ENCODE assay signal across 18 cellular contexts in the genomic region with DNA sequence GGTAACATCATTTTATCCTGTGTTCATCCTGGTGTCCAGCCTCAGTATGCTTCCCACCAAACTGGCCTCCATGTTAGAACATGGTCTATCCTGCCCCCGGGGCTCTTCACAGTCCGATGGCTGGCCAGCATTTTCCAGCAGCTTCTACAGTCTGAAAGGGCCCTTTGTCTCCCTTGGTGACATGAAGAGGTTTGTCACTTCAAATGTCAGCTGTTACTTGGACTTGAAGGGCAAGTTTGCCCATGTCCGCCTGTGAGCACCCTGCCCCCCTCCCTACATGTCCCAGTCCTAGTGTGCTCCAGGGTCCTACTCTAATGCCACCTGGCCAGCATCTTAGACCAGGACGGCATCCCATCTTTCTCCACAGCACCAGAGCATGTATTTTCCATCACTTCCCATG.
DNase-seq lines count a peak whose midpoint lies in the region; ATAC-seq and TF ChIP-seq lines count a peak whose summit lies in the region.
"Had no signal": no experiment of that assay in that cellular context is flagged by ENCODE, and none has a peak within 500 bp of the region (broad histone marks: within the 10 kb centered on the region; RNA-seq: fewer than 3 reads in every experiment).

No MANE protein-coding gene starts in this region.

- no peaks in the 10 kb centered on the region for H3K27me3 Mint-ChIP-seq in stimulated activated naive CD8-positive, alpha-beta T cell treated with anti-CD3 and anti-CD28 coated beads, Interleukin-15, Interleukin-2, amounts not matched to agents 100 ng/mL and 50 ng/mL, for 24 hours
- no peaks in the 10 kb centered on the region for H3K27me3 Mint-ChIP-seq in nephron progenitor cell (ENCODE audit: low read depth, poor library complexity)

- ATAC-seq in stimulated activated naive CD8-positive, alpha-beta T cell treated with anti-CD3 and anti-CD28 coated beads, Interleukin-15, Interleukin-2, amounts not matched to agents 100 U/mL and 50 U/mL, for 24 hours: no peak
- ATAC-seq in GM19397 (IDR thresholded peaks at IDR 0.05; ENCODE audit: unreplicated experiment) (no peak), GM21367 (IDR thresholded peaks at IDR 0.05; ENCODE audit: unreplicated experiment) (no peak)

- DNase-seq in stimulated activated naive CD8-positive, alpha-beta T cell treated with anti-CD3 and anti-CD28 coated beads, Interleukin-15, Interleukin-2, amounts not matched to agents 100 U/mL and 50 U/mL, for 24 hours: no peak
- DNase-seq in globus pallidus (ENCODE audit: low spot score) (peak; percentile 66), nephron progenitor cell (no peak), GM10266 (ENCODE audit: extremely low spot score) (no peak)
- DNase-seq: ACHN, AML-193, Calu3, DMS53, GOT3, MV-4-11, NCI-H1417, NCI-H1930, NCI-H2171, NCI-H446 treated with DMSO at 0.1 percent for 48 hours, NCI-H82 had no signal

- TF ChIP-seq CTCF in nephron progenitor cell (IDR thresholded peaks at IDR 0.05) (no peak), GM10266 (IDR thresholded peaks at IDR 0.05; ENCODE audit: control insufficient read depth, insufficient read depth, low read depth, missing control alignments) (no peak)

- H3K4me1 Mint-ChIP-seq in stimulated activated naive CD8-positive, alpha-beta T cell treated with anti-CD3 and anti-CD28 coated beads, Interleukin-15, Interleukin-2, amounts not matched to agents 100 ng/mL and 50 ng/mL, for 24 hours (ENCODE audit: low read depth): no peaks in the 10 kb centered on the region
- no peaks in the 10 kb centered on the region for H3K4me1 Mint-ChIP-seq in nephron progenitor cell

- H3K9me3 Mint-ChIP-seq in stimulated activated naive CD8-positive, alpha-beta T cell treated with anti-CD3 and anti-CD28 coated beads, Interleukin-15, Interleukin-2, amounts not matched to agents 100 ng/mL and 50 ng/mL, for 24 hours: no peaks in the 10 kb centered on the region
- H3K9me3 Mint-ChIP-seq in nephron progenitor cell: peaks cover under 1% of the 10 kb centered on the region

- H3K36me3 Mint-ChIP-seq in stimulated activated naive CD8-positive, alpha-beta T cell treated with anti-CD3 and anti-CD28 coated beads, Interleukin-15, Interleukin-2, amounts not matched to agents 100 ng/mL and 50 ng/mL, for 24 hours (ENCODE audit: low read depth): peaks cover 33% of the 10 kb centered on the region
- H3K36me3 Mint-ChIP-seq in nephron progenitor cell (ENCODE audit: low read depth): peaks cover 27% of the 10 kb centered on the region

- H3K4me3 Mint-ChIP-seq in stimulated activated naive CD8-positive, alpha-beta T cell treated with anti-CD3 and anti-CD28 coated beads, Interleukin-15, Interleukin-2, amounts not matched to agents 100 ng/mL and 50 ng/mL, for 24 hours: no peak overlapping the region
- no peak overlapping the region for H3K4me3 Mint-ChIP-seq in nephron progenitor cell

- H3K27ac Mint-ChIP-seq in stimulated activated naive CD8-positive, alpha-beta T cell treated with anti-CD3 and anti-CD28 coated beads, Interleukin-15, Interleukin-2, amounts not matched to agents 100 ng/mL and 50 ng/mL, for 24 hours: peak overlapping the region; percentile 17
- H3K27ac Mint-ChIP-seq in nephron progenitor cell: peak overlapping the region; percentile 14
